In genomic region chr12:133130808-133131128, GRCh38 we compare ENCODE assay signal across 8 cellular contexts. TPM values are rescaled to one million over a fixed set of nuclear protein-coding genes. Genes with fewer than 3 reads are reported as not detected.
A peak's percentile ranks its signal among the peaks of the same experiment; 100 is the strongest.
DNase-seq lines count a peak whose midpoint lies in the region; ATAC-seq and FAIRE-seq lines count a peak whose summit lies in the region.

No MANE protein-coding gene starts in this region.

- no peaks in the 10 kb centered on the region for H3K79me1 ChIP-seq in mesendoderm (ENCODE audit: low read length)

- peak overlapping the region; percentile 88 for H3K56ac ChIP-seq in mesendoderm (ENCODE audit: low read length)

- H2BK120ac ChIP-seq in mesendoderm (ENCODE audit: low read depth, low read length) = no peak overlapping the region

- H3K27me3 Mint-ChIP-seq in CD4-positive, CD25-positive, alpha-beta regulatory T cell = no peaks in the 10 kb centered on the region
- H3K27me3 Mint-ChIP-seq in dendritic cell treated with granulocyte-macrophage colony-stimulating factor and Interleukin-4, amounts not matched to agents 40 ng/mL and 50 ng/mL, for 4 days = peaks cover 2% of the 10 kb centered on the region

- no peak overlapping the region for H4K8ac ChIP-seq in mesendoderm (ENCODE audit: low read depth, low read length)

- no peak overlapping the region for H2BK15ac ChIP-seq in mesendoderm (replicated peaks; ENCODE audit: low read depth)

- peak in 1 of 2 donors; percentile 2 for ATAC-seq in CD4-positive, CD25-positive, alpha-beta regulatory T cell (ENCODE audit: low read depth in 2 of 2)
- peak; percentile 3 for ATAC-seq in GM21723 (IDR thresholded peaks at IDR 0.05; ENCODE audit: unreplicated experiment)

- no peaks in the 10 kb centered on the region for H3K79me2 ChIP-seq in mesendoderm (ENCODE audit: control insufficient read depth, insufficient read depth, low read length)

- peak overlapping the region; percentile 98 to 99 (median 99) for H3K27ac Mint-ChIP-seq in CD4-positive, CD25-positive, alpha-beta regulatory T cell
- H3K27ac Mint-ChIP-seq in dendritic cell treated with granulocyte-macrophage colony-stimulating factor and Interleukin-4, amounts not matched to agents 40 ng/mL and 50 ng/mL, for 4 days = peak overlapping the region; percentile 93

- no peaks in the 10 kb centered on the region for H3K27me3 ChIP-seq in CD4-positive, CD25-positive, alpha-beta regulatory T cell (ENCODE audit: control insufficient read depth, insufficient read depth, low read length)
- H3K27me3 ChIP-seq in SJSA1 (replicated peaks) = no peaks in the 10 kb centered on the region
- H3K27me3 ChIP-seq in mesendoderm (ENCODE audit: insufficient read depth, low read length, poor library complexity) = no peaks in the 10 kb centered on the region

- H3K36me3 Mint-ChIP-seq in CD4-positive, CD25-positive, alpha-beta regulatory T cell = peaks cover 50% of the 10 kb centered on the region
- peaks cover 75% of the 10 kb centered on the region for H3K36me3 Mint-ChIP-seq in dendritic cell treated with granulocyte-macrophage colony-stimulating factor and Interleukin-4, amounts not matched to agents 40 ng/mL and 50 ng/mL, for 4 days (ENCODE audit: low read depth)

- H3K9me3 Mint-ChIP-seq in CD4-positive, CD25-positive, alpha-beta regulatory T cell = peaks cover 10 to 64% (median 23%) of the 10 kb centered on the region in 7 donors
- H3K9me3 Mint-ChIP-seq in dendritic cell treated with granulocyte-macrophage colony-stimulating factor and Interleukin-4, amounts not matched to agents 40 ng/mL and 50 ng/mL, for 4 days = peaks cover 71% of the 10 kb centered on the region

- H3K23ac ChIP-seq in mesendoderm (ENCODE audit: low read length) = no peak overlapping the region

- H3K4me2 ChIP-seq in mesendoderm (ENCODE audit: low read length) = peak overlapping the region; percentile 62

- no peak for FAIRE-seq in RCC 7860 (lab: Jason Lieb, UNC)

- H3K4me3 ChIP-seq in CD4-positive, CD25-positive, alpha-beta regulatory T cell (ENCODE audit: low read depth, low read length) = peak overlapping the region; percentile 89
- H3K4me3 ChIP-seq in SJSA1 = peak overlapping the region; percentile 41
- H3K4me3 ChIP-seq in mesendoderm (ENCODE audit: low read length) = peak overlapping the region; percentile 66

- peaks cover 29% of the 10 kb centered on the region for H3K36me3 ChIP-seq in CD4-positive, CD25-positive, alpha-beta regulatory T cell (ENCODE audit: control insufficient read depth, insufficient read depth, low read length)
- H3K36me3 ChIP-seq in SJSA1 (no peaks in the 10 kb centered on the region), mesendoderm (ENCODE audit: control insufficient read depth, insufficient read depth, low read length) (peaks cover 4% of the 10 kb centered on the region)

- intact Hi-C loops in dendritic cell treated with granulocyte-macrophage colony-stimulating factor and Interleukin-4, amounts not matched to agents 40 ng/mL and 50 ng/mL, for 4 days (cut with micrococcal nuclease) = loop anchor here (1.0 kb wide), 3 partner anchors 50 to 93 kb away; partner anchors contain the start of genes ZNF140, ZNF268 and ZNF84

- DNase-seq in CD4-positive, CD25-positive, alpha-beta regulatory T cell = no peak
- DNase-seq in SJSA1 (ENCODE audit: low read depth in 1 of 2, low spot score in 2 of 2) (no peak), mesendoderm (no peak), RCC 7860 (ENCODE audit: low spot score) (no peak), KBM-7 (no peak)

- peak overlapping the region; percentile 92 to 96 (median 95) for H3K4me3 Mint-ChIP-seq in CD4-positive, CD25-positive, alpha-beta regulatory T cell
- peak overlapping the region; percentile 92 for H3K4me3 Mint-ChIP-seq in dendritic cell treated with granulocyte-macrophage colony-stimulating factor and Interleukin-4, amounts not matched to agents 40 ng/mL and 50 ng/mL, for 4 days

- in situ Hi-C loops in KBM-7 (cut with MboI; ENCODE audit: low pct_unique_long_range_greater_than_20kb, low sequenced_read_pairs) = no loop called here

- no peak overlapping the region for H2BK5ac ChIP-seq in mesendoderm (ENCODE audit: low read length)

- peak overlapping the region; percentile 81 for H3K9ac ChIP-seq in mesendoderm (ENCODE audit: low read length)

- H4K5ac ChIP-seq in mesendoderm (ENCODE audit: low read length) = no peak overlapping the region

- no peak overlapping the region for H3K18ac ChIP-seq in mesendoderm (ENCODE audit: low read length)

- H3K4me1 ChIP-seq in CD4-positive, CD25-positive, alpha-beta regulatory T cell (ENCODE audit: control insufficient read depth, insufficient read depth, low read length, poor library complexity, severe bottlenecking) = peaks cover 15% of the 10 kb centered on the region
- no peaks in the 10 kb centered on the region for H3K4me1 ChIP-seq in SJSA1 (replicated peaks)
- no peaks in the 10 kb centered on the region for H3K4me1 ChIP-seq in mesendoderm (ENCODE audit: control insufficient read depth, low read depth, low read length)

- H3K9me3 ChIP-seq in CD4-positive, CD25-positive, alpha-beta regulatory T cell (ENCODE audit: control insufficient read depth in 2 of 2, low read length in 2 of 2) = peaks cover 45 to 92% of the 10 kb centered on the region in 2 experiments
- peaks cover 18% of the 10 kb centered on the region for H3K9me3 ChIP-seq in SJSA1 (replicated peaks)

- H2AK5ac ChIP-seq in mesendoderm (ENCODE audit: low read length) = no peak overlapping the region

- H3K4ac ChIP-seq in mesendoderm (ENCODE audit: low read depth, low read length) = no peak overlapping the region

- H3K4me1 Mint-ChIP-seq in CD4-positive, CD25-positive, alpha-beta regulatory T cell = peaks cover 0 to 36% (median 16%) of the 10 kb centered on the region in 4 donors
- peaks cover 17% of the 10 kb centered on the region for H3K4me1 Mint-ChIP-seq in dendritic cell treated with granulocyte-macrophage colony-stimulating factor and Interleukin-4, amounts not matched to agents 40 ng/mL and 50 ng/mL, for 4 days (ENCODE audit: low read depth)

- no CpG with 5 or more reads among the region's 17 CpGs for WGBS in mesendoderm (ENCODE audit: extremely low coverage, insufficient coverage, low lambda C conversion rate)

- H3K27ac ChIP-seq in CD4-positive, CD25-positive, alpha-beta regulatory T cell (ENCODE audit: insufficient read depth, low read length, poor library complexity, severe bottlenecking) = peak overlapping the region; percentile 99
- peak overlapping the region; percentile 28; the same call in 1 of the 2 replicates for H3K27ac ChIP-seq in SJSA1
- H3K27ac ChIP-seq in mesendoderm (ENCODE audit: low read depth, low read length) = peak overlapping the region; percentile 54
- peak overlapping the region; percentile 77 for H3K27ac ChIP-seq in temporal lobe (ENCODE audit: low read depth, low read length)

RNA-seq across cellular contexts. Expression of gene ZNF10, which starts 0.3 kb away (rescaled TPM):
- 24.2 TPM for total RNA-seq in CD4-positive, CD25-positive, alpha-beta regulatory T cell
- polyA plus RNA-seq in CD4-positive, CD25-positive, alpha-beta regulatory T cell = 10 to 100 TPM in 2 of 4 donors, 1 to 10 TPM in 2; 4.8 to 15.0 (median 10.9) TPM
- total RNA-seq in SJSA1 (2014; rRNA removed; shearing (Covaris generic)) = 0.25 and 0.32 TPM in 2 replicates
- polyA plus RNA-seq in mesendoderm (2013, experiment 1 of 2) = 6.3 TPM
- polyA plus RNA-seq in mesendoderm (2013, experiment 2 of 2) = 6.5 TPM
- total RNA-seq in temporal lobe = 26.3 TPM

RNA-seq across cellular contexts. Expression of gene ZNF891, which starts 0.7 kb away (rescaled TPM):
- total RNA-seq in CD4-positive, CD25-positive, alpha-beta regulatory T cell = 3.0 TPM
- under 1 TPM; 0.29 to 0.75 (median 0.48) TPM for polyA plus RNA-seq in CD4-positive, CD25-positive, alpha-beta regulatory T cell
- total RNA-seq in SJSA1 (2014; rRNA removed; shearing (Covaris generic)) = 0.03 and 0.11 TPM in 2 replicates
- polyA plus RNA-seq in mesendoderm (2013, experiment 1 of 2) = 0.67 TPM
- 0.67 TPM for polyA plus RNA-seq in mesendoderm (2013, experiment 2 of 2)
- total RNA-seq in temporal lobe = 6.6 TPM

RNA-seq across cellular contexts. Expression of gene ZNF140, which starts 50.0 kb away (rescaled TPM):
- total RNA-seq in CD4-positive, CD25-positive, alpha-beta regulatory T cell = 12.7 TPM
- 10 to 100 TPM; 26.0 to 31.7 (median 28.1) TPM for polyA plus RNA-seq in CD4-positive, CD25-positive, alpha-beta regulatory T cell
- 0.16 and 0.84 TPM in 2 replicates for total RNA-seq in SJSA1 (2014; rRNA removed; shearing (Covaris generic))
- polyA plus RNA-seq in mesendoderm (2013, experiment 1 of 2) = 12.8 TPM
- polyA plus RNA-seq in mesendoderm (2013, experiment 2 of 2) = 13.4 TPM
- 30.5 TPM for total RNA-seq in temporal lobe

RNA-seq across cellular contexts. Expression of gene ZNF268, which starts 50.5 kb away (rescaled TPM):
- 8.0 TPM for total RNA-seq in CD4-positive, CD25-positive, alpha-beta regulatory T cell
- 10 to 100 TPM in 3 of 4 donors, 1 to 10 TPM in 1; 9.2 to 21.1 (median 16.3) TPM for polyA plus RNA-seq in CD4-positive, CD25-positive, alpha-beta regulatory T cell
- total RNA-seq in SJSA1 (2014; rRNA removed; shearing (Covaris generic)) = 1.4 and 2.1 TPM in 2 replicates
- 13.7 TPM for polyA plus RNA-seq in mesendoderm (2013, experiment 1 of 2)
- polyA plus RNA-seq in mesendoderm (2013, experiment 2 of 2) = 13.3 TPM
- 38.8 TPM for total RNA-seq in temporal lobe

Comparison
In these comparisons a context has a peak if more than half of its experiments do, and no peak if none do; other contexts are left out.
1. H3K27ac ChIP-seq: peak in every context shown above with its lines; median percentile 99 in CD4-positive, CD25-positive, alpha-beta regulatory T cell; 77 in temporal lobe; 54 in mesendoderm; 28 in SJSA1.
2. RNA of gene ZNF10, which starts 0.3 kb away (total RNA-seq): 26.3 TPM in temporal lobe (single experiment) and 24.2 TPM in CD4-positive, CD25-positive, alpha-beta regulatory T cell (single experiment); 0.25 to 0.32 TPM in SJSA1; every median in the first group is over 10 times any median in the second.
3. Peak in every context shown above with its lines, with median percentiles within 50 percentile points of each other: H3K4me3 ChIP-seq.